In genomic region chr1:2248854-2249558, GRCh38 we compare ENCODE assay signal across 11 cellular contexts. TPM values are rescaled to one million over a fixed set of nuclear protein-coding genes. Genes with fewer than 3 reads are reported as not detected.
A peak's percentile ranks its signal among the peaks of the same experiment; 100 is the strongest.
DNase-seq lines count a peak whose midpoint lies in the region; ATAC-seq and TF ChIP-seq lines count a peak whose summit lies in the region.
"Had no signal": no experiment of that assay in that cellular context is flagged by ENCODE, and none has a peak within 500 bp of the region (broad histone marks: within the 10 kb centered on the region; RNA-seq: fewer than 3 reads in every experiment).

No MANE protein-coding gene starts in this region.

- peaks cover 53 to 96% of the 10 kb centered on the region in 2 donors for H3K4me1 ChIP-seq in thoracic aorta (ENCODE audit: control insufficient read depth in 1 of 2, low read depth in 2 of 2)
- peaks cover 24 to 55% of the 10 kb centered on the region in 2 donors for H3K4me1 ChIP-seq in uterus

- no peak for TF ChIP-seq POLR2A in uterus (IDR thresholded peaks at IDR 0.05)

- no peaks in the 10 kb centered on the region for H3K9me3 Mint-ChIP-seq in activated naive CD4-positive, alpha-beta T cell treated with anti-CD3 and anti-CD28 coated beads for 36 hours

- no peaks in the 10 kb centered on the region for H3K9me3 ChIP-seq in thoracic aorta
- no peaks in the 10 kb centered on the region for H3K9me3 ChIP-seq in uterus
- H3K9me3 ChIP-seq: HAP-1 had no signal

- no peak for ATAC-seq in thoracic aorta (ENCODE audit: insufficient number of reproducible peaks, low FRiP score, low read depth)
- no peak for ATAC-seq in GM21717 (IDR thresholded peaks at IDR 0.05; ENCODE audit: unreplicated experiment)
- ATAC-seq in esophagus mucosa: no peak

- DNase-seq in activated naive CD4-positive, alpha-beta T cell treated with anti-CD3 and anti-CD28 coated beads for 36 hours: no peak
- DNase-seq in activated naive CD4-positive, alpha-beta T cell treated with Interleukin-2 at 50 U/mL for 16 hours: no peak
- DNase-seq in coronary artery (ENCODE audit: low spot score) (no peak), medulla oblongata (ENCODE audit: extremely low spot score) (peak; percentile 53), thoracic aorta (ENCODE audit: low spot score) (no peak), uterus (no peak)
- DNase-seq: NCI-H748 treated with DMSO at 0.1 percent for 48 hours had no signal

- TF ChIP-seq CTCF in coronary artery (IDR thresholded peaks at IDR 0.05) (no peak), thoracic aorta (IDR thresholded peaks at IDR 0.05) (no peak), uterus (IDR thresholded peaks at IDR 0.05) (no peak)

- H3K27ac ChIP-seq in coronary artery: peak overlapping the region in 1 of 2 donors; percentile 15
- H3K27ac ChIP-seq in thoracic aorta: peak overlapping the region; percentile 23 to 36
- H3K27ac ChIP-seq in uterus: no peak overlapping the region

- H3K27me3 ChIP-seq in thoracic aorta (replicated peaks; ENCODE audit: insufficient read depth) (no peaks in the 10 kb centered on the region), uterus (no peaks in the 10 kb centered on the region)

- CTCF ChIA-PET in activated naive CD4-positive, alpha-beta T cell treated with anti-CD3 and anti-CD28 coated beads for 36 hours (lab: Charles Lee): no interaction called here

- intact Hi-C loops in activated naive CD4-positive, alpha-beta T cell treated with anti-CD3 and anti-CD28 coated beads for 36 hours (cut with micrococcal nuclease): no loop called here
- intact Hi-C loops in uterus (cut with DNase I; ENCODE audit: low total_unique reads): no loop called here

- H3K4me3 Mint-ChIP-seq in activated naive CD4-positive, alpha-beta T cell treated with anti-CD3 and anti-CD28 coated beads for 36 hours: no peak overlapping the region
- H3K4me3 Mint-ChIP-seq: T-helper 1 cell treated with Interleukin-12 subunit alpha and Interleukin-12 subunit beta and Interleukin-4 antibody, amounts not matched to agents 30 μg/mL and 1 μg/mL, for 36 hours had no signal

- H3K36me3 Mint-ChIP-seq in activated naive CD4-positive, alpha-beta T cell treated with anti-CD3 and anti-CD28 coated beads for 36 hours (ENCODE audit: low read depth): peaks cover 18% of the 10 kb centered on the region

- H3K36me3 ChIP-seq in thoracic aorta: no peaks in the 10 kb centered on the region
- no peaks in the 10 kb centered on the region for H3K36me3 ChIP-seq in uterus

- peak overlapping the region; percentile 25 for H3K27ac Mint-ChIP-seq in activated naive CD4-positive, alpha-beta T cell treated with anti-CD3 and anti-CD28 coated beads for 36 hours
- H3K27ac Mint-ChIP-seq: T-helper 1 cell treated with Interleukin-12 subunit alpha and Interleukin-12 subunit beta and Interleukin-4 antibody, amounts not matched to agents 30 μg/mL and 1 μg/mL, for 36 hours had no signal

- no peaks in the 10 kb centered on the region for H3K27me3 Mint-ChIP-seq in activated naive CD4-positive, alpha-beta T cell treated with anti-CD3 and anti-CD28 coated beads for 36 hours (ENCODE audit: low read depth)

- H3K4me3 ChIP-seq in coronary artery (peak overlapping the region; percentile 28), thoracic aorta (peak overlapping the region; percentile 53), uterus (no peak overlapping the region)
- H3K4me3 ChIP-seq: HAP-1 had no signal

- H3K4me1 Mint-ChIP-seq in activated naive CD4-positive, alpha-beta T cell treated with anti-CD3 and anti-CD28 coated beads for 36 hours (ENCODE audit: low read depth): peaks cover 84% of the 10 kb centered on the region

RNA-seq across cellular contexts. Expression of gene SKI, which starts 20.9 kb away (rescaled TPM):
- total RNA-seq in activated naive CD4-positive, alpha-beta T cell treated with anti-CD3 and anti-CD28 coated beads for 36 hours: 10 to 100 TPM; 25.5 to 26.3 TPM
- total RNA-seq in thoracic aorta: 100 to 1,000 TPM; 135 to 138 TPM
- total RNA-seq in uterus: 100 to 1,000 TPM in 1 of 4 donors, 10 to 100 TPM in 3; 22.8 to 148 (median 34.9) TPM
- total RNA-seq in esophagus mucosa: 21.6 TPM

RNA-seq across cellular contexts. Expression of gene FAAP20, which starts 54.4 kb away (rescaled TPM):
- total RNA-seq in activated naive CD4-positive, alpha-beta T cell treated with anti-CD3 and anti-CD28 coated beads for 36 hours: 10 to 100 TPM; 48.2 to 54.4 TPM
- total RNA-seq in thoracic aorta: 10 to 100 TPM; 29.1 to 52.6 TPM
- 10 to 100 TPM in 2 of 4 donors, 1 to 10 TPM in 2; 1.5 to 68.5 (median 15.4) TPM for total RNA-seq in uterus
- 36.5 TPM for total RNA-seq in esophagus mucosa

Comparison
In these comparisons a context has a peak if more than half of its experiments do, and no peak if none do; other contexts are left out.
1. H3K27ac ChIP-seq: peak in thoracic aorta (2 of 2); none in uterus (0 of 2).
2. H3K4me3 ChIP-seq: peak in coronary artery (single experiment) and thoracic aorta (single experiment); none in uterus (0 of 2).